ENCODE assay signal across 1 cellular context in genomic region chr17:38357488-38358123, GRCh38.
TF ChIP-seq lines count a peak whose summit lies in the region.

No MANE protein-coding gene starts in this region.

TF ChIP-seq in IMR-90, 13 proteins besides CTCF, POLR2A, EP300 and RAD21 (continued from another document):
- TF ChIP-seq CEBPB (IDR thresholded peaks at IDR 0.05; ENCODE audit: low read depth, low read length): no peak
- no peak for TF ChIP-seq CHD1 (IDR thresholded peaks at IDR 0.05; ENCODE audit: low read depth, low read length)
- TF ChIP-seq SMC3 (IDR thresholded peaks at IDR 0.05; ENCODE audit: low read depth, low read length): no peak
- TF ChIP-seq RCOR1 (IDR thresholded peaks at IDR 0.05; ENCODE audit: insufficient replicate concordance, low read length): no peak
- no peak for TF ChIP-seq MAZ (IDR thresholded peaks at IDR 0.05; ENCODE audit: borderline replicate concordance, low read depth, low read length)
- TF ChIP-seq RFX5 (IDR thresholded peaks at IDR 0.05; ENCODE audit: low read depth, low read length): no peak
